Comparison of ENCODE assay signal across 8 cellular contexts in the genomic region with DNA sequence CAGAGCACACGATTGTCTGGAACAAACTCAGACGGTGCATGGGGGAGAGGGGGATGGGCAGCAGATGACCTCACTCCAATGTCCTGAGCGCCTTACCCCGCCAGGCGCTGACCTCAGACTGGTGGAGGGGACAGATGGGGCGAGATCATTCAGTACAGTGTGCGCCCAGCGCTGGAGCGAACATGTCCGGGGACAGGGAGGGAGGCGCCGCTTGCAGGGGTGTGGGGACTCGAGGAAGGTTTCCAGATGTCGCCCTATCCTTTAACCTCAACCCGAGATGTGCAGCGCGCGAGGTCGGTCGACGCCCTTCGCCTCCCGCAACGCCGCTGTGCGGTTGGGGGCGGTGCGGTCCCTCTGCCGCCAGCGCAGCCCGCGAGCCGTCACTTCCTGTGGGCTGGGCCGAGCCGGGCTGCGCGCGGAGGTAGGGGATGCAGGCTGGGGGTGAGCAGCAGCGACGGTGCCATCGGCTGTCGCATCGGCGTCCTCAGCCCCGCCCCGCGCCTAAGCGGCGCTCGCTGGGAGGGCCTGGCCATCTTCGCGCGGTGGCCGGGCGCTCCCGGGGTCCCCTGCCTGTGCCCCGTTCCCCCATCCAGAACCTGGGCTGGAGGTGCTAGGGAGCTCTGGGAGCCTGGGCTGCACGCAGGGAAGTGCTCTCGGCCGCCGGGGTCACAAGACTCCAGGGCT. TPM values are rescaled to one million over a fixed set of nuclear protein-coding genes. Genes with fewer than 3 reads are reported as not detected.
DNase-seq lines count a peak whose midpoint lies in the region; ATAC-seq and TF ChIP-seq lines count a peak whose summit lies in the region.

No MANE protein-coding gene starts in this region.

- peak overlapping the region; percentile 78 for H3K4me3 ChIP-seq in AG09309 (ENCODE audit: control insufficient read depth, low read depth, low read length)

- no peak for DNase-seq in AG09309 (ENCODE audit: low read depth)
- DNase-seq in NCI-H2196 (lab: John Stamatoyannopoulos, UW; ENCODE audit: unreplicated experiment): peak; percentile 86
- peak; percentile 56 to 71 for DNase-seq in activated CD4-positive, alpha-beta T cell treated with anti-CD3 and anti-CD28 coated beads for 24 hours (ENCODE audit: low read depth in 2 of 2)
- peak; percentile 91 for DNase-seq in cerebellum (ENCODE audit: low spot score)
- peak; percentile 81 for DNase-seq in kidney tubule cell (ENCODE audit: low spot score)
- peak; percentile 35 to 48 for DNase-seq in stimulated activated CD4-positive, alpha-beta T cell treated with anti-CD3 and anti-CD28 coated beads, Interleukin-1b, Interleukin-23, amount 100 ng/mL, for 1 hour (ENCODE audit: low read depth in 2 of 2)

- ATAC-seq in GM21423 (IDR thresholded peaks at IDR 0.05; ENCODE audit: unreplicated experiment) (peak; percentile 75), HG02623 (IDR thresholded peaks at IDR 0.05; ENCODE audit: unreplicated experiment) (no peak)

- TF ChIP-seq CTCF in AG09309 (IDR thresholded peaks at IDR 0.05; ENCODE audit: control insufficient read depth, insufficient read depth, low read depth, low read length, missing control alignments): no peak

RNA-seq across cellular contexts. Expression of gene CDR2L, which starts 5.3 kb away (rescaled TPM):
- total RNA-seq in cerebellum: 7.1 TPM

RNA-seq across cellular contexts. Expression of gene HID1, which starts 9.6 kb away (rescaled TPM):
- 23.0 TPM for total RNA-seq in cerebellum

RNA-seq across cellular contexts. Expression of gene MRPL58, which starts 30.3 kb away (rescaled TPM):
- 6.6 TPM for total RNA-seq in cerebellum

RNA-seq across cellular contexts. Expression of gene OTOP3, which starts 46.4 kb away (rescaled TPM):
- not detected for total RNA-seq in cerebellum

RNA-seq across cellular contexts. Expression of gene OTOP2, which starts 58.0 kb away (rescaled TPM):
- not detected for total RNA-seq in cerebellum
